26 cellular contexts compared by ENCODE assay signal in the genomic region with DNA sequence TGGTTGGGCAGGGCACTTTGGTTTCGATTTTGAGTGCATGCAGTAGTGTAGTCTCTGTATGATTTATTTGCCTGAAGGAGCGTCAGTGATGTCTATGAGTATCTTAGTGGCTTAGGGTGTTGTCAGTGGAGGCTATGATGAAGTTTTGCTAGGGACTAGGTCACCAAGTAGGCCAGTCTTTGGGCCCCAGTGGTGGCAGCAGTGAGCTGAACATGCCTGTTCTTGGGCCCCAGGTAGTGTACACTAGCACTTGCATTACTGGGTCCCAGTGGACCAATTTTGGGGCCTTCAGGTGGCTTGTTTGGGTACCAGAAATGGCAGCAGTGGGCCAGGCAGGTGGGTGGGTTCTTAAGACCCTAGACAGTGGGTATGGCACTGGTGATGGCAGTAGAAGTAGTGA.
"Had no signal": no experiment of that assay in that cellular context is flagged by ENCODE, and none has a peak within 500 bp of the region (broad histone marks: within the 10 kb centered on the region; RNA-seq: fewer than 3 reads in every experiment).

No MANE protein-coding gene starts in this region.

- H3K27ac Mint-ChIP-seq: activated CD8-positive, alpha-beta T cell treated with anti-CD3 and anti-CD28 coated beads, Interleukin-2, amount 10 ng/mL, durations not matched to agents 7 days and 5 days; activated naive CD4-positive, alpha-beta T cell treated with anti-CD3 and anti-CD28 coated beads, Interleukin-2, amount 50 U/mL, for 24 hours; activated T-cell treated with anti-CD3 and anti-CD28 coated beads, Interleukin-2, amount 50 U/mL, for 24 hours; activated T-helper 1 cell treated with anti-CD3 and anti-CD28 coated beads, Interleukin-12 subunit alpha, Interleukin-12 subunit beta, Interleukin-2, Interleukin-4 antibody, amounts not matched to agents 30 ng/mL and 10 ng/mL and 1 ng/mL, durations not matched to agents 14 hours and 24 hours and 36 hours; T-helper 2 cell treated with Interferon-gamma antibody and Interleukin-4, amounts not matched to agents 5 μg/mL and 100 μg/mL, for 36 hours had no signal

- DNase-seq: activated CD4-positive, alpha-beta T cell treated with anti-CD3 and anti-CD28 coated beads for 48 hours; activated CD4-positive, alpha-beta T cell treated with anti-CD3 and anti-CD28 coated beads, Interleukin-2, amount 50 U/mL, for 4 hours; activated CD4-positive, CD25-positive, alpha-beta regulatory T cell treated with anti-CD3 and anti-CD28 coated beads, Interleukin-2, amount 50 U/mL, for 72 hours; activated CD8-positive, alpha-beta T cell treated with anti-CD3 and anti-CD28 coated beads, Interleukin-2, amount 10 ng/mL, durations not matched to agents 7 days and 5 days; activated effector memory CD4-positive, alpha-beta T cell treated with Interleukin-2 at 50 U/mL for 16 hours; activated naive CD4-positive, alpha-beta T cell; activated T-cell treated with anti-CD3 and anti-CD28 coated beads, Interleukin-2, amount 50 U/mL, for 24 hours; aorta; body of pancreas; central memory CD4-positive, alpha-beta T cell; NCI-H1092; NCI-H1417; NCI-H1930; NCI-H2107; NCI-H510A treated with DMSO at 0.1 percent for 48 hours; NCI-H69; NK-92 treated with Interleukin-12 subunit alpha and Interleukin-12 subunit beta, amount 100 ng/mL, for 24 hours; Peyer's patch; Right ventricle myocardium superior; SJCRH30; SK-N-SH; T-helper 1 cell had no signal

- H3K36me3 ChIP-seq: Peyer's patch, SJCRH30 had no signal

- H3K9ac ChIP-seq: SK-N-SH had no signal

- H3K4me3 ChIP-seq: body of pancreas, Peyer's patch, SJCRH30 had no signal

- H3K4me3 Mint-ChIP-seq: activated CD8-positive, alpha-beta T cell treated with anti-CD3 and anti-CD28 coated beads, Interleukin-2, amount 10 ng/mL, durations not matched to agents 7 days and 5 days; activated naive CD4-positive, alpha-beta T cell treated with anti-CD3 and anti-CD28 coated beads, Interleukin-2, amount 50 U/mL, for 24 hours; activated T-cell treated with anti-CD3 and anti-CD28 coated beads, Interleukin-2, amount 50 U/mL, for 24 hours; activated T-helper 1 cell treated with anti-CD3 and anti-CD28 coated beads, Interleukin-12 subunit alpha, Interleukin-12 subunit beta, Interleukin-2, Interleukin-4 antibody, amounts not matched to agents 30 ng/mL and 10 ng/mL and 1 ng/mL, durations not matched to agents 14 hours and 24 hours and 36 hours; T-helper 2 cell treated with Interferon-gamma antibody and Interleukin-4, amounts not matched to agents 5 μg/mL and 100 μg/mL, for 36 hours had no signal

- H3K27me3 Mint-ChIP-seq: activated naive CD4-positive, alpha-beta T cell treated with anti-CD3 and anti-CD28 coated beads, Interleukin-2, amount 50 U/mL, for 24 hours; activated T-cell treated with anti-CD3 and anti-CD28 coated beads, Interleukin-2, amount 50 U/mL, for 24 hours had no signal

- H3K9me3 Mint-ChIP-seq: activated T-cell treated with anti-CD3 and anti-CD28 coated beads, Interleukin-2, amount 50 U/mL, for 24 hours; activated T-helper 1 cell treated with anti-CD3 and anti-CD28 coated beads, Interleukin-12 subunit alpha, Interleukin-12 subunit beta, Interleukin-2, Interleukin-4 antibody, amounts not matched to agents 30 ng/mL and 10 ng/mL and 1 ng/mL, durations not matched to agents 14 hours and 24 hours and 36 hours; T-helper 2 cell treated with Interferon-gamma antibody and Interleukin-4, amounts not matched to agents 5 μg/mL and 100 μg/mL, for 36 hours had no signal

- ATAC-seq: activated CD8-positive, alpha-beta T cell treated with anti-CD3 and anti-CD28 coated beads, Interleukin-2, amount 10 ng/mL, durations not matched to agents 7 days and 5 days; body of pancreas had no signal

- H3K9me2 ChIP-seq: SK-N-SH had no signal

- H3K36me3 Mint-ChIP-seq: activated naive CD4-positive, alpha-beta T cell treated with anti-CD3 and anti-CD28 coated beads, Interleukin-2, amount 50 U/mL, for 24 hours had no signal

- H3K4me2 ChIP-seq: SK-N-SH had no signal

- H3K4me1 Mint-ChIP-seq: activated naive CD4-positive, alpha-beta T cell treated with anti-CD3 and anti-CD28 coated beads, Interleukin-2, amount 50 U/mL, for 24 hours had no signal

- H3K4me1 ChIP-seq: body of pancreas, Peyer's patch had no signal

- H3K27ac ChIP-seq: body of pancreas, Peyer's patch, RWPE1, SJCRH30 had no signal

- H3K27me3 ChIP-seq: body of pancreas, Peyer's patch, SJCRH30 had no signal

- H3K9me3 ChIP-seq: body of pancreas, Peyer's patch, SJCRH30, SK-N-SH had no signal
